ENCODE assay signal across 1 cellular context in the genomic region with DNA sequence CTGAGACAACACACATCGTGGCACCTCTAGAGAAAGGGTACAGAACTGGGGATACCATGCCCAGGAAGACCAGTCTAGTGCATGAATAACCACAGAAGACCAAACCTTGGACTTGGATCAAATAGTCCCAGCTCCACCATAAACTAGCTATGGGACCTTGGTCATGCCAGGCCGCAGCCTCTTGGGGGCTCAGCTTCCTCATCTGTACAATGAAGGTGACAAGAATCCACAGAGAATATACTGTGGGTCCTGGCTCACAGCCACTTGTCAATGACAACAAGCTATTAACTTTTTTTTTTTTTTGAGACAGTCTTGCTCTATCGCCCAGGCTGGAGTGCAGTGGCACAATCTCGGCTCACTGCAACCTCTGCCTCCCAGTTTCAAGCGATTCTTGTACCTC.
TF ChIP-seq lines count a peak whose summit lies in the region.

No MANE protein-coding gene starts in this region.

TF ChIP-seq in GM12878, 131 proteins besides CTCF, POLR2A, EP300 and RAD21:
- TF ChIP-seq ZBTB33 (IDR thresholded peaks at IDR 0.05), result peak; percentile 62; the same call in 1 of the 2 replicates
- TF ChIP-seq DPF2 (IDR thresholded peaks at IDR 0.05), result no peak
